In genomic region chr9:5845147-5845531, GRCh38 we compare ENCODE assay signal across 1 cellular context.
TF ChIP-seq lines count a peak whose summit lies in the region.

No MANE protein-coding gene starts in this region.

TF ChIP-seq in K562, 482 proteins besides CTCF, POLR2A, EP300 and RAD21:
- TF ChIP-seq E2F5 (CRISPR knock-in tag; IDR thresholded peaks at IDR 0.05) = no peak
- TF ChIP-seq PATZ1 (CRISPR knock-in tag; IDR thresholded peaks at IDR 0.05; ENCODE audit: borderline replicate concordance) = no peak
- TF ChIP-seq ZNF165 (CRISPR knock-in tag; IDR thresholded peaks at IDR 0.05; ENCODE audit: borderline replicate concordance) = no peak
- peak; percentile 47 for TF ChIP-seq RBM25 (IDR thresholded peaks at IDR 0.05; ENCODE audit: low read depth, low read length, severe bottlenecking)
- TF ChIP-seq MYNN (IDR thresholded peaks at IDR 0.05) = no peak
- TF ChIP-seq MYNN (CRISPR knock-in tag; IDR thresholded peaks at IDR 0.05) = no peak
- TF ChIP-seq RBM22 (IDR thresholded peaks at IDR 0.05; ENCODE audit: low read depth, low read length, poor library complexity, severe bottlenecking) = no peak
- 0 out of 2 replicates have a peak, but pooled peaks have one; percentile 22 for TF ChIP-seq GABPA (tag; conservative IDR thresholded peaks at IDR 0.05; ENCODE audit: low read depth)
- TF ChIP-seq ZNF609 (CRISPR knock-in tag; IDR thresholded peaks at IDR 0.05; ENCODE audit: borderline replicate concordance) = no peak
- no peak for TF ChIP-seq FOXP1 (CRISPR knock-in tag; IDR thresholded peaks at IDR 0.05)
- TF ChIP-seq ZKSCAN8 (CRISPR knock-in tag; IDR thresholded peaks at IDR 0.05) = no peak
- no peak for TF ChIP-seq KLF16 (IDR thresholded peaks at IDR 0.05)
- TF ChIP-seq ZNF121 (CRISPR knock-in tag; conservative IDR thresholded peaks at IDR 0.05) = peak; percentile 67
- TF ChIP-seq DNMT1 (IDR thresholded peaks at IDR 0.05) = no peak
- TF ChIP-seq BRD4 (IDR thresholded peaks at IDR 0.05) = no peak
- no peak for TF ChIP-seq CREBBP (IDR thresholded peaks at IDR 0.05; ENCODE audit: low read depth, low read length)
- TF ChIP-seq ZFP30 (CRISPR knock-in tag; IDR thresholded peaks at IDR 0.05; ENCODE audit: borderline replicate concordance) = no peak
- TF ChIP-seq PPARD (CRISPR knock-in tag; IDR thresholded peaks at IDR 0.05) = no peak
- TF ChIP-seq DIDO1 (tag; IDR thresholded peaks at IDR 0.05; ENCODE audit: low read depth) = no peak
- no peak for TF ChIP-seq ZNF224 (CRISPR knock-in tag; IDR thresholded peaks at IDR 0.05)
- TF ChIP-seq PYGO2 (tag; IDR thresholded peaks at IDR 0.05) = no peak
- TF ChIP-seq CGGBP1 (CRISPR knock-in tag; IDR thresholded peaks at IDR 0.05) = no peak
- TF ChIP-seq ZNF134 (CRISPR knock-in tag; conservative IDR thresholded peaks at IDR 0.05) = no peak
